In genomic region chr7:134986363-134987231, GRCh38 we compare ENCODE assay signal across 1 cellular context.
TF ChIP-seq lines count a peak whose summit lies in the region.

AGBL3 (plus strand) TSS chr7:134986508; CDS start chr7:134987934, 1,426 bp downstream.

TF ChIP-seq in GM23338, 12 proteins besides CTCF, POLR2A, EP300 and RAD21 (continued from another document):
- TF ChIP-seq, protein P1, sequence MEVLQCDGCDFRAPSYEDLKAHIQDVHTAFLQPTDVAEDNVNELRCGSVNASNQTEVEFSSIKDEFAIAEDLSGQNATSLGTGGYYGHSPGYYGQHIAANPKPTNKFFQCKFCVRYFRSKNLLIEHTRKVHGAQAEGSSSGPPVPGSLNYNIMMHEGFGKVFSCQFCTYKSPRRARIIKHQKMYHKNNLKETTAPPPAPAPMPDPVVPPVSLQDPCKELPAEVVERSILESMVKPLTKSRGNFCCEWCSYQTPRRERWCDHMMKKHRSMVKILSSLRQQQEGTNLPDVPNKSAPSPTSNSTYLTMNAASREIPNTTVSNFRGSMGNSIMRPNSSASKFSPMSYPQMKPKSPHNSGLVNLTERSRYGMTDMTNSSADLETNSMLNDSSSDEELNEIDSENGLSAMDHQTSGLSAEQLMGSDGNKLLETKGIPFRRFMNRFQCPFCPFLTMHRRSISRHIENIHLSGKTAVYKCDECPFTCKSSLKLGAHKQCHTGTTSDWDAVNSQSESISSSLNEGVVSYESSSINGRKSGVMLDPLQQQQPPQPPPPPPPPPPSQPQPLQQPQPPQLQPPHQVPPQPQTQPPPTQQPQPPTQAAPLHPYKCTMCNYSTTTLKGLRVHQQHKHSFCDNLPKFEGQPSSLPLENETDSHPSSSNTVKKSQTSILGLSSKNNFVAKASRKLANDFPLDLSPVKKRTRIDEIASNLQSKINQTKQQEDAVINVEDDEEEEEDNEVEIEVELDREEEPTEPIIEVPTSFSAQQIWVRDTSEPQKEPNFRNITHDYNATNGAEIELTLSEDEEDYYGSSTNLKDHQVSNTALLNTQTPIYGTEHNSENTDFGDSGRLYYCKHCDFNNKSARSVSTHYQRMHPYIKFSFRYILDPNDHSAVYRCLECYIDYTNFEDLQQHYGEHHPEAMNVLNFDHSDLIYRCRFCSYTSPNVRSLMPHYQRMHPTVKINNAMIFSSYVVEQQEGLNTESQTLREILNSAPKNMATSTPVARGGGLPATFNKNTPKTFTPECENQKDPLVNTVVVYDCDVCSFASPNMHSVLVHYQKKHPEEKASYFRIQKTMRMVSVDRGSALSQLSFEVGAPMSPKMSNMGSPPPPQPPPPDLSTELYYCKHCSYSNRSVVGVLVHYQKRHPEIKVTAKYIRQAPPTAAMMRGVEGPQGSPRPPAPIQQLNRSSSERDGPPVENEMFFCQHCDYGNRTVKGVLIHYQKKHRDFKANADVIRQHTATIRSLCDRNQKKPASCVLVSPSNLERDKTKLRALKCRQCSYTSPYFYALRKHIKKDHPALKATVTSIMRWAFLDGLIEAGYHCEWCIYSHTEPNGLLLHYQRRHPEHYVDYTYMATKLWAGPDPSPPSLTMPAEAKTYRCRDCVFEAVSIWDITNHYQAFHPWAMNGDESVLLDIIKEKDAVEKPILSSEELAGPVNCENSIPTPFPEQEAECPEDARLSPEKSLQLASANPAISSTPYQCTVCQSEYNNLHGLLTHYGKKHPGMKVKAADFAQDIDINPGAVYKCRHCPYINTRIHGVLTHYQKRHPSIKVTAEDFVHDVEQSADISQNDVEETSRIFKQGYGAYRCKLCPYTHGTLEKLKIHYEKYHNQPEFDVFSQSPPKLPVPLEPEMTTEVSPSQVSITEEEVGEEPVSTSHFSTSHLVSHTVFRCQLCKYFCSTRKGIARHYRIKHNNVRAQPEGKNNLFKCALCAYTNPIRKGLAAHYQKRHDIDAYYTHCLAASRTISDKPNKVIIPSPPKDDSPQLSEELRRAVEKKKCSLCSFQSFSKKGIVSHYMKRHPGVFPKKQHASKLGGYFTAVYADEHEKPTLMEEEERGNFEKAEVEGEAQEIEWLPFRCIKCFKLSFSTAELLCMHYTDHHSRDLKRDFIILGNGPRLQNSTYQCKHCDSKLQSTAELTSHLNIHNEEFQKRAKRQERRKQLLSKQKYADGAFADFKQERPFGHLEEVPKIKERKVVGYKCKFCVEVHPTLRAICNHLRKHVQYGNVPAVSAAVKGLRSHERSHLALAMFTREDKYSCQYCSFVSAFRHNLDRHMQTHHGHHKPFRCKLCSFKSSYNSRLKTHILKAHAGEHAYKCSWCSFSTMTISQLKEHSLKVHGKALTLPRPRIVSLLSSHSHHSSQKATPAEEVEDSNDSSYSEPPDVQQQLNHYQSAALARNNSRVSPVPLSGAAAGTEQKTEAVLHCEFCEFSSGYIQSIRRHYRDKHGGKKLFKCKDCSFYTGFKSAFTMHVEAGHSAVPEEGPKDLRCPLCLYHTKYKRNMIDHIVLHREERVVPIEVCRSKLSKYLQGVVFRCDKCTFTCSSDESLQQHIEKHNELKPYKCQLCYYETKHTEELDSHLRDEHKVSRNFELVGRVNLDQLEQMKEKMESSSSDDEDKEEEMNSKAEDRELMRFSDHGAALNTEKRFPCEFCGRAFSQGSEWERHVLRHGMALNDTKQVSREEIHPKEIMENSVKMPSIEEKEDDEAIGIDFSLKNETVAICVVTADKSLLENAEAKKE (CRISPR knock-in tag; IDR thresholded peaks at IDR 0.05) = no peak
TF ChIP-seq in GM23338: peak in this region for 3.
